Comparison of ENCODE assay signal across 12 cellular contexts in genomic region chr10:34716958-34717357, GRCh38.
DNase-seq lines count a peak whose midpoint lies in the region; ATAC-seq, FAIRE-seq and TF ChIP-seq lines count a peak whose summit lies in the region.
"Had no signal": no experiment of that assay in that cellular context is flagged by ENCODE, and none has a peak within 500 bp of the region (broad histone marks: within the 10 kb centered on the region; RNA-seq: fewer than 3 reads in every experiment).

No MANE protein-coding gene starts in this region.

- H3K4me3 ChIP-seq in Loucy (ENCODE audit: low read length, poor library complexity, severe bottlenecking) (peak overlapping the region; percentile 34), K562 (no peak overlapping the region), H7 (ENCODE audit: insufficient read depth, low read depth, low read length) (no peak overlapping the region)
- H3K4me3 ChIP-seq: HAP-1 had no signal

- H3K9me2 ChIP-seq in Loucy (replicated peaks; ENCODE audit: low read depth, low read length) = no peaks in the 10 kb centered on the region

- peak overlapping the region; percentile 65 for H3K4me2 ChIP-seq in Loucy (ENCODE audit: low read depth, low read length, poor library complexity, severe bottlenecking)
- no peak overlapping the region for H3K4me2 ChIP-seq in K562 (ENCODE audit: insufficient read depth, low read length)

- CTCF ChIA-PET in K562 (lab: Yijun Ruan, JAX; ENCODE audit: low intra/inter-chr PET ratio) = no interaction called here

- H3F3A ChIP-seq in Loucy (ENCODE audit: low read depth) = 0 out of 2 replicates have a peak, but pooled peaks cover 4% of the 10 kb centered on the region

- in situ Hi-C loops in K562 (cut with MboI) = no loop called here

- WGBS in K562 (ENCODE audit: insufficient coverage, low coverage, missing lambda C conversion rate) = 7% methylated on average over 1 of the region's 1 CpG

- no TSS peak for BruUV-seq in K562 (replicated peaks; lab: Mats Ljungman, UMichigan)

- intact Hi-C loops in K562 (cut with micrococcal nuclease) = no loop called here
- intact Hi-C loops in left cardiac atrium (cut with DNase I) = no loop called here

- H4K20me1 ChIP-seq in Loucy (ENCODE audit: insufficient read depth, low read length, poor library complexity, severe bottlenecking) = peaks cover 62% of the 10 kb centered on the region
- H4K20me1 ChIP-seq in K562 (replicated peaks; ENCODE audit: control insufficient read depth, insufficient read depth, low read length) = peaks cover 8% of the 10 kb centered on the region

- ATAC-seq in GM21786 (IDR thresholded peaks at IDR 0.05; ENCODE audit: unreplicated experiment) (peak; percentile 71), K562 (peak; percentile 35; the same call in 1 of the 3 replicates), left cardiac atrium (no peak)
- ATAC-seq: sciatic nerve had no signal

- TF ChIP-seq RAD21 in K562 (CRISPR knock-in tag; conservative IDR thresholded peaks at IDR 0.05 in 1 of 2, IDR thresholded peaks at IDR 0.05 in 1 of 2) = no peak

- H3K36me3 ChIP-seq in Loucy (ENCODE audit: insufficient read depth, low read length) (no peaks in the 10 kb centered on the region), K562 (ENCODE audit: control insufficient read depth, insufficient read depth, low read length) (no peaks in the 10 kb centered on the region), H7 (replicated peaks; ENCODE audit: control insufficient read depth, insufficient read depth, low read length) (no peaks in the 10 kb centered on the region)
- H3K36me3 ChIP-seq: HAP-1 had no signal

- H3K27me3 ChIP-seq in Loucy (ENCODE audit: insufficient read depth, low read length, poor library complexity, severe bottlenecking) (no peaks in the 10 kb centered on the region), K562 (ENCODE audit: control insufficient read depth in 2 of 2, insufficient read depth in 2 of 2, low read length in 2 of 2) (no peaks in the 10 kb centered on the region), H7 (ENCODE audit: control insufficient read depth, insufficient read depth, low read length) (no peaks in the 10 kb centered on the region)

- H2AFZ ChIP-seq in Loucy (ENCODE audit: low read length) = no peak overlapping the region
- no peak overlapping the region for H2AFZ ChIP-seq in K562 (ENCODE audit: low read depth, low read length)

- H3K27ac ChIP-seq in K562 (ENCODE audit: extremely low read depth, low read depth, low read length) = no peak overlapping the region
- no peak overlapping the region for H3K27ac ChIP-seq in substantia nigra (ENCODE audit: low read depth, low read length, poor library complexity, severe bottlenecking)

- no peak overlapping the region for H3K9ac ChIP-seq in Loucy (ENCODE audit: low read depth, low read length, poor library complexity, severe bottlenecking)
- no peak overlapping the region for H3K9ac ChIP-seq in K562 (ENCODE audit: insufficient read depth in 1 of 2, low read depth in 2 of 2, low read length in 2 of 2)

- TF ChIP-seq POLR2A in GM12891 (IDR thresholded peaks at IDR 0.05; ENCODE audit: low read depth, low read length) (no peak), K562 (conservative IDR thresholded peaks at IDR 0.05) (no peak)

- peak; percentile 59 for FAIRE-seq in GM12891 (lab: Jason Lieb, UNC)
- FAIRE-seq in K562 (lab: Jason Lieb, UNC) = no peak

- no peak for DNase-seq in GM12891 (ENCODE audit: insufficient read length, low spot score)
- peak in 2 of 4 experiments; percentile 29 to 46 for DNase-seq in K562 (ENCODE audit: extremely low read depth in 1 of 4, low spot score in 3 of 4)
- no peak for DNase-seq in germinal center (ENCODE audit: low spot score)
- no peak for DNase-seq in H7
- no peak for DNase-seq in substantia nigra (lab: John Stamatoyannopoulos, UW)
- DNase-seq in left cardiac atrium = no peak
- DNase-seq: NCI-H510A, T-helper 2 cell had no signal

- H3K4me1 ChIP-seq in Loucy (ENCODE audit: insufficient read depth, low read length, poor library complexity, severe bottlenecking) (peaks cover 33% of the 10 kb centered on the region), K562 (replicated peaks in 1 of 2; ENCODE audit: control insufficient read depth in 2 of 2, insufficient read depth in 2 of 2, low read length in 2 of 2) (peaks cover 0 to 5% of the 10 kb centered on the region in 2 experiments; a peak in 3 of 5 replicates)

- H3K9me3 ChIP-seq in Loucy (ENCODE audit: insufficient read depth, low read depth, low read length) (no peaks in the 10 kb centered on the region), K562 (replicated peaks; ENCODE audit: control insufficient read depth, insufficient read depth, low read depth, low read length) (no peaks in the 10 kb centered on the region)
- H3K9me3 ChIP-seq: HAP-1 had no signal

- POLR2A ChIA-PET in K562 (lab: Yijun Ruan, JAX) = interaction anchor here (0.6 to 1.0 kb wide), 2 partner anchors 10 to 596 kb away, joined by 3 to 4 read pairs; no protein-coding TSS in a partner anchor

- H3K9me1 ChIP-seq in K562 (ENCODE audit: control insufficient read depth, insufficient read depth, low read length) = peaks cover 2% of the 10 kb centered on the region

- H3K79me2 ChIP-seq in Loucy (ENCODE audit: insufficient read depth, low read length) = peaks cover 70% of the 10 kb centered on the region
- H3K79me2 ChIP-seq in K562 (ENCODE audit: control insufficient read depth, insufficient read depth, low read length) = no peaks in the 10 kb centered on the region

- TF ChIP-seq EP300 in K562 (IDR thresholded peaks at IDR 0.05; ENCODE audit: low read length) = peak; percentile 38; the same call in 1 of the 2 replicates

- TF ChIP-seq CTCF in Loucy (conservative IDR thresholded peaks at IDR 0.05; ENCODE audit: low read length) (no peak), K562 (IDR thresholded peaks at IDR 0.05 in 2 of 3, conservative IDR thresholded peaks at IDR 0.05 in 1 of 3; ENCODE audit: insufficient read depth in 2 of 3, low read depth in 1 of 3, low read length in 3 of 3) (no peak)

TF ChIP-seq in GM12891, 5 proteins besides CTCF, POLR2A, EP300 and RAD21:
- peak; percentile 79 for TF ChIP-seq SPI1 (IDR thresholded peaks at IDR 0.05; ENCODE audit: low read depth, low read length)
- no peak for TF ChIP-seq TAF1 (IDR thresholded peaks at IDR 0.05; ENCODE audit: low read depth, low read length)
TF ChIP-seq in GM12891: peak in this region for 1.

TF ChIP-seq in K562, 482 proteins besides CTCF, POLR2A, EP300 and RAD21 (continues in another document):
- peak; percentile 70 for TF ChIP-seq ARID1B (IDR thresholded peaks at IDR 0.05)
- TF ChIP-seq ZNF639 (CRISPR knock-in tag; conservative IDR thresholded peaks at IDR 0.05 in 1 of 2, IDR thresholded peaks at IDR 0.05 in 1 of 2) = 0 out of 4 replicates have a peak, but pooled peaks of 1 of the 2 experiments have one; percentile 25
- peak; percentile 64; the same call in 1 of the 2 replicates for TF ChIP-seq TAL1 (IDR thresholded peaks at IDR 0.05)
- TF ChIP-seq NFE2 (IDR thresholded peaks at IDR 0.05; ENCODE audit: low read depth) = peak; percentile 47; the same call in 1 of the 2 replicates
- no peak for TF ChIP-seq E2F1 (CRISPR knock-in tag; IDR thresholded peaks at IDR 0.05)
- TF ChIP-seq RCOR1 (IDR thresholded peaks at IDR 0.05; ENCODE audit: borderline replicate concordance in 1 of 2, low read depth in 2 of 2, low read length in 2 of 2) = peak in 1 of 2 experiments; percentile 72; a peak in 2 of 4 replicates
- peak; percentile 42; the same call in 1 of the 2 replicates for TF ChIP-seq TFAP4 (CRISPR knock-in tag; IDR thresholded peaks at IDR 0.05; ENCODE audit: borderline replicate concordance)
- 0 out of 2 replicates have a peak, but pooled peaks have one; percentile 29 for TF ChIP-seq LCOR (CRISPR knock-in tag; IDR thresholded peaks at IDR 0.05)
- peak; percentile 52; the same call in 1 of the 2 replicates for TF ChIP-seq SPI1 (IDR thresholded peaks at IDR 0.05; ENCODE audit: borderline replicate concordance, low read depth, low read length)
- peak in 1 of 2 experiments; percentile 64; a peak in 1 of 4 replicates for TF ChIP-seq MLLT1 (IDR thresholded peaks at IDR 0.05)

Comparison
In these comparisons a context has a peak if more than half of its experiments do, and no peak if none do; other contexts are left out.
1. ATAC-seq: peak in GM21786 (single experiment) and K562 (single experiment); none in left cardiac atrium (0 of 2).